In the genomic region with DNA sequence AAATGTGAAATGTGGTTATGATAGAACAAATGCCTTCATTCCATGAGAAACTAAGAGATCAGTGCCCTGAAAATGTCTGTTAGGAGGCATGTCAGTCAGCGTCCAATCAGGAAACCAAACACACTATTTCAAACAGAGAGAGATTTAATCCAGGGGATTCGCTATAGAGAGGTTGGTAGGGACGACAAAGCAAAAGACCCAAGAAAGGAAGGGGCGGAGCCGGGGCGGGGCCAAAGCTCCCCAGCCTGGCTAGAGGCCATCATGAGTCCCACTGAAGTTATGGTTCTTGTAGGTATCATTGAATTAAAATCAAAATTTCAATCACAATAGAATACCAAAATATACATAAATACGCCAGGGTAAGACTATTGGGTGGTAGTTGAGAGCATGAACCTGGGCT, we compare ENCODE assay signal across 12 cellular contexts. TPM values are rescaled to one million over a fixed set of nuclear protein-coding genes. Genes with fewer than 3 reads are reported as not detected.
A peak's percentile ranks its signal among the peaks of the same experiment; 100 is the strongest.
DNase-seq lines count a peak whose midpoint lies in the region; ATAC-seq, FAIRE-seq and TF ChIP-seq lines count a peak whose summit lies in the region.
"Had no signal": no experiment of that assay in that cellular context is flagged by ENCODE, and none has a peak within 500 bp of the region (broad histone marks: within the 10 kb centered on the region; RNA-seq: fewer than 3 reads in every experiment).

No MANE protein-coding gene starts in this region.

- H3K27ac Mint-ChIP-seq in activated CD8-positive, alpha-beta T cell treated with anti-CD3 and anti-CD28 coated beads for 36 hours: no peak overlapping the region

- H3K9me2 ChIP-seq in Loucy (replicated peaks; ENCODE audit: low read depth, low read length): no peaks in the 10 kb centered on the region

- no peak overlapping the region for H3K4me2 ChIP-seq in Loucy (ENCODE audit: low read depth, low read length, poor library complexity, severe bottlenecking)

- no peaks in the 10 kb centered on the region for H3K79me2 ChIP-seq in Loucy (ENCODE audit: insufficient read depth, low read length)

- peak overlapping the region; percentile 83 for H2AFZ ChIP-seq in Loucy (ENCODE audit: low read length)

- no peaks in the 10 kb centered on the region for H4K20me1 ChIP-seq in Loucy (ENCODE audit: insufficient read depth, low read length, poor library complexity, severe bottlenecking)

- in situ Hi-C loops in Caki2 (cut with HindIII; ENCODE audit: low pct_unique_long_range_greater_than_20kb, low sequenced_read_pairs): no loop called here

- H3K4me3 ChIP-seq in Loucy (ENCODE audit: low read length, poor library complexity, severe bottlenecking): no peak overlapping the region
- H3K4me3 ChIP-seq: body of pancreas had no signal

- FAIRE-seq in D721Med (lab: Jason Lieb, UNC): no peak

- DNase-seq in Caki2 (ENCODE audit: low read depth) (peak; percentile 29), lung microvascular endothelial cell (ENCODE audit: low read depth in 2 of 2) (peak; percentile 8 to 24), SW480 (ENCODE audit: low spot score) (no peak), D721Med (ENCODE audit: insufficient read length, low spot score) (no peak), NCI-H510A treated with DMSO at 0.1 percent for 48 hours (lab: John Stamatoyannopoulos, UW) (no peak), NCI-H1930 (lab: John Stamatoyannopoulos, UW) (no peak)
- peak; percentile 72 for DNase-seq in activated CD8-positive, alpha-beta T cell treated with anti-CD3 and anti-CD28 coated beads for 36 hours
- DNase-seq: SIG-M5 had no signal

- CTCF ChIA-PET in activated CD8-positive, alpha-beta T cell treated with anti-CD3 and anti-CD28 coated beads for 36 hours (lab: Charles Lee): interaction anchor here (0.6 to 5.4 kb wide), 44 partner anchors 10 to 541 kb away, joined by 3 to 60 read pairs (median 4); a partner anchor contains a TSS

- no peaks in the 10 kb centered on the region for H3K9me3 Mint-ChIP-seq in activated CD8-positive, alpha-beta T cell treated with anti-CD3 and anti-CD28 coated beads for 36 hours
- H3K9me3 Mint-ChIP-seq: CD8-positive, alpha-beta memory T cell had no signal

- no peak overlapping the region for H3K9ac ChIP-seq in Loucy (ENCODE audit: low read depth, low read length, poor library complexity, severe bottlenecking)

- no peaks in the 10 kb centered on the region for H3K27me3 ChIP-seq in Loucy (ENCODE audit: insufficient read depth, low read length, poor library complexity, severe bottlenecking)
- H3K27me3 ChIP-seq: body of pancreas had no signal

- no peaks in the 10 kb centered on the region for H3K9me3 ChIP-seq in Loucy (ENCODE audit: insufficient read depth, low read depth, low read length)
- H3K9me3 ChIP-seq: body of pancreas had no signal

- intact Hi-C loops in activated CD8-positive, alpha-beta T cell treated with anti-CD3 and anti-CD28 coated beads for 36 hours (cut with micrococcal nuclease): loop anchor here (5.0 kb wide), 2 partner anchors 46 to 486 kb away; a partner anchor contains a TSS

- no peaks in the 10 kb centered on the region for H3K36me3 Mint-ChIP-seq in activated CD8-positive, alpha-beta T cell treated with anti-CD3 and anti-CD28 coated beads for 36 hours (ENCODE audit: low read depth)
- H3K36me3 Mint-ChIP-seq: CD8-positive, alpha-beta memory T cell had no signal

- H3K4me1 ChIP-seq in Loucy (ENCODE audit: insufficient read depth, low read length, poor library complexity, severe bottlenecking): peaks cover 9% of the 10 kb centered on the region
- H3K4me1 ChIP-seq: body of pancreas had no signal

- peak; percentile 85 for ATAC-seq in activated CD8-positive, alpha-beta T cell treated with anti-CD3 and anti-CD28 coated beads for 36 hours

- H3K27me3 Mint-ChIP-seq in activated CD8-positive, alpha-beta T cell treated with anti-CD3 and anti-CD28 coated beads for 36 hours: no peaks in the 10 kb centered on the region
- H3K27me3 Mint-ChIP-seq: CD8-positive, alpha-beta memory T cell had no signal

- H3K4me3 Mint-ChIP-seq in activated CD8-positive, alpha-beta T cell treated with anti-CD3 and anti-CD28 coated beads for 36 hours: no peak overlapping the region

- H3K36me3 ChIP-seq in Loucy (ENCODE audit: insufficient read depth, low read length): no peaks in the 10 kb centered on the region

- TF ChIP-seq CTCF in Loucy (conservative IDR thresholded peaks at IDR 0.05; ENCODE audit: low read length) (no peak), D721Med (IDR thresholded peaks at IDR 0.05; ENCODE audit: insufficient read depth, missing control alignments) (no peak)
- no peak for TF ChIP-seq CTCF in activated CD8-positive, alpha-beta T cell treated with anti-CD3 and anti-CD28 coated beads for 36 hours (IDR thresholded peaks at IDR 0.05)

- H3F3A ChIP-seq in Loucy (ENCODE audit: low read depth): no peaks in the 10 kb centered on the region

- H3K4me1 Mint-ChIP-seq in activated CD8-positive, alpha-beta T cell treated with anti-CD3 and anti-CD28 coated beads for 36 hours (ENCODE audit: low read depth): peaks cover 22% of the 10 kb centered on the region

- POLR2A ChIA-PET in activated CD8-positive, alpha-beta T cell treated with anti-CD3 and anti-CD28 coated beads for 36 hours (lab: Charles Lee): interaction anchor here (1.5 kb wide), 1 partner anchor 33 kb away, joined by 4 read pairs; a partner anchor contains a TSS

RNA-seq across cellular contexts. Expression of a gene that starts 32.9 kb away (rescaled TPM):
- total RNA-seq in Caki2 (2014; rRNA removed; shearing (Covaris generic); ENCODE audit: low replicate concordance): 37.5 and 45.0 TPM in 2 replicates
- total RNA-seq in activated CD8-positive, alpha-beta T cell treated with anti-CD3 and anti-CD28 coated beads for 36 hours: 10 to 100 TPM; 48.7 to 53.2 TPM
- 29.0 and 34.3 TPM in 2 replicates for total RNA-seq in lung microvascular endothelial cell

RNA-seq across cellular contexts. Expression of a gene that starts 45.9 kb away (rescaled TPM):
- 3.7 and 5.2 TPM in 2 replicates for total RNA-seq in Caki2 (2014; rRNA removed; shearing (Covaris generic); ENCODE audit: low replicate concordance)
- total RNA-seq in activated CD8-positive, alpha-beta T cell treated with anti-CD3 and anti-CD28 coated beads for 36 hours: not detected
- 0.44 TPM in 1 of 2 replicates, not detected in the other for total RNA-seq in lung microvascular endothelial cell
- total RNA-seq: body of pancreas; CD8-positive, alpha-beta memory T cell; epithelial cell of proximal tubule had no signal

Comparison
In these comparisons a context has a peak if more than half of its experiments do, and no peak if none do; other contexts are left out.
1. DNase-seq: peak in Caki2 (single experiment), activated CD8-positive, alpha-beta T cell treated with anti-CD3 and anti-CD28 coated beads for 36 hours (single experiment) and lung microvascular endothelial cell (2 of 2); none in SW480 (single experiment), D721Med (single experiment), NCI-H510A treated with DMSO at 0.1 percent for 48 hours (single experiment) and NCI-H1930 (0 of 2).